1 cellular context compared by ENCODE assay signal in genomic region chr4:87410157-87410556, GRCh38.
A peak's percentile ranks its signal among the peaks of the same experiment; 100 is the strongest.
TF ChIP-seq lines count a peak whose summit lies in the region.

No MANE protein-coding gene starts in this region.

TF ChIP-seq in IMR-90, 13 proteins besides CTCF, POLR2A, EP300 and RAD21:
- TF ChIP-seq USF2 (IDR thresholded peaks at IDR 0.05; ENCODE audit: low read depth, low read length) (peak; percentile 25; the same call in 1 of the 2 replicates), MAZ (IDR thresholded peaks at IDR 0.05; ENCODE audit: borderline replicate concordance, low read depth, low read length) (no peak)
TF ChIP-seq in IMR-90: peak in this region for 1.
